Comparison of ENCODE assay signal across 16 cellular contexts in genomic region chr1:37892151-37893047, GRCh38. TPM values are rescaled to one million over a fixed set of nuclear protein-coding genes. Genes with fewer than 3 reads are reported as not detected.
DNase-seq lines count a peak whose midpoint lies in the region; ATAC-seq and TF ChIP-seq lines count a peak whose summit lies in the region.
"Had no signal": no experiment of that assay in that cellular context is flagged by ENCODE, and none has a peak within 500 bp of the region (broad histone marks: within the 10 kb centered on the region; RNA-seq: fewer than 3 reads in every experiment).

No MANE protein-coding gene starts in this region.

- peaks cover 35% of the 10 kb centered on the region for H3K36me3 Mint-ChIP-seq in activated T-cell treated with anti-CD3 and anti-CD28 coated beads, Interleukin-2, amount 50 U/mL, for 24 hours (ENCODE audit: low read depth)
- peaks cover 0 to 7% of the 10 kb centered on the region in 2 donors for H3K36me3 Mint-ChIP-seq in activated T-cell treated with anti-CD3 and anti-CD28 coated beads, Interleukin-2, amount 50 U/mL, for 72 hours (ENCODE audit: insufficient read depth in 2 of 2)

- no peak overlapping the region for H3K4me3 ChIP-seq in fibroblast of the aortic adventitia (ENCODE audit: low read depth, low read length)
- H3K4me3 ChIP-seq: lung had no signal

- H3K27ac Mint-ChIP-seq in activated T-cell treated with anti-CD3 and anti-CD28 coated beads, Interleukin-2, amount 50 U/mL, for 24 hours: peak overlapping the region; percentile 18
- H3K27ac Mint-ChIP-seq in activated T-cell treated with anti-CD3 and anti-CD28 coated beads, Interleukin-2, amount 50 U/mL, for 72 hours: no peak overlapping the region
- H3K27ac Mint-ChIP-seq: activated CD4-positive, alpha-beta T cell treated with anti-CD3 and anti-CD28 coated beads, Interleukin-2, amount 10 ng/mL, durations not matched to agents 24 days and 14 days; brain had no signal

- H3K4me3 Mint-ChIP-seq in activated T-cell treated with anti-CD3 and anti-CD28 coated beads, Interleukin-2, amount 50 U/mL, for 24 hours: no peak overlapping the region
- no peak overlapping the region for H3K4me3 Mint-ChIP-seq in activated T-cell treated with anti-CD3 and anti-CD28 coated beads, Interleukin-2, amount 50 U/mL, for 72 hours
- H3K4me3 Mint-ChIP-seq: activated CD4-positive, alpha-beta T cell treated with anti-CD3 and anti-CD28 coated beads, Interleukin-2, amount 10 ng/mL, durations not matched to agents 24 days and 14 days; brain had no signal

- H3K9me3 Mint-ChIP-seq in activated T-cell treated with anti-CD3 and anti-CD28 coated beads, Interleukin-2, amount 50 U/mL, for 24 hours: no peaks in the 10 kb centered on the region
- no peaks in the 10 kb centered on the region for H3K9me3 Mint-ChIP-seq in activated T-cell treated with anti-CD3 and anti-CD28 coated beads, Interleukin-2, amount 50 U/mL, for 72 hours
- H3K9me3 Mint-ChIP-seq: activated CD4-positive, alpha-beta T cell treated with anti-CD3 and anti-CD28 coated beads, Interleukin-2, amount 10 ng/mL, durations not matched to agents 24 days and 14 days; brain had no signal

- TF ChIP-seq CTCF in fibroblast of the aortic adventitia (IDR thresholded peaks at IDR 0.05; ENCODE audit: insufficient read depth, low read length): no peak

- peaks cover 7% of the 10 kb centered on the region for H3K4me1 Mint-ChIP-seq in activated T-cell treated with anti-CD3 and anti-CD28 coated beads, Interleukin-2, amount 50 U/mL, for 24 hours (ENCODE audit: low read depth)
- H3K4me1 Mint-ChIP-seq in activated T-cell treated with anti-CD3 and anti-CD28 coated beads, Interleukin-2, amount 50 U/mL, for 72 hours (ENCODE audit: low read depth): peaks cover 8% of the 10 kb centered on the region
- H3K4me1 Mint-ChIP-seq: activated CD4-positive, alpha-beta T cell treated with anti-CD3 and anti-CD28 coated beads, Interleukin-2, amount 10 ng/mL, durations not matched to agents 24 days and 14 days; brain had no signal

- no peak for ATAC-seq in activated T-cell treated with anti-CD3 and anti-CD28 coated beads, Interleukin-2, amount 50 U/mL, for 72 hours (replicated peaks in 1 of 2)
- ATAC-seq in GM18909 (IDR thresholded peaks at IDR 0.05; ENCODE audit: poor library complexity, unreplicated experiment): no peak

- DNase-seq in activated T-cell treated with anti-CD3 and anti-CD28 coated beads, Interleukin-2, amount 50 U/mL, for 24 hours: no peak
- DNase-seq in activated T-cell treated with anti-CD3 and anti-CD28 coated beads, Interleukin-2, amount 50 U/mL, for 72 hours: no peak
- DNase-seq in OCI-M1 (lab: John Stamatoyannopoulos, UW) (peak; percentile 32), fibroblast of the aortic adventitia (ENCODE audit: low read depth) (peak; percentile 15), stromal cell of bone marrow (ENCODE audit: low read depth) (peak; percentile 60), iPS-NIHi11 (ENCODE audit: low spot score) (no peak), NCI-H2081 treated with DMSO at 0.1 percent for 48 hours (lab: John Stamatoyannopoulos, UW) (no peak)
- DNase-seq: activated CD4-positive, alpha-beta T cell treated with anti-CD3 and anti-CD28 coated beads, Interleukin-2, amount 10 ng/mL, durations not matched to agents 24 days and 14 days; activated T-cell treated with anti-CD3 and anti-CD28 coated beads, Interleukin-2, amount 50 U/mL, for 48 hours; hypothalamus; NCI-H226; occipital lobe; stimulated activated CD4-positive, alpha-beta T cell treated with anti-CD3 and anti-CD28 coated beads, Interleukin-15, amount 100 ng/mL, for 24 hours had no signal

- H3K27me3 Mint-ChIP-seq in activated T-cell treated with anti-CD3 and anti-CD28 coated beads, Interleukin-2, amount 50 U/mL, for 24 hours: no peaks in the 10 kb centered on the region
- H3K27me3 Mint-ChIP-seq in activated T-cell treated with anti-CD3 and anti-CD28 coated beads, Interleukin-2, amount 50 U/mL, for 72 hours (ENCODE audit: low read depth): no peaks in the 10 kb centered on the region
- H3K27me3 Mint-ChIP-seq: activated CD4-positive, alpha-beta T cell treated with anti-CD3 and anti-CD28 coated beads, Interleukin-2, amount 10 ng/mL, durations not matched to agents 24 days and 14 days; brain had no signal

RNA-seq across cellular contexts. Expression of gene MTF1, which starts 33.0 kb away (rescaled TPM):
- total RNA-seq in activated T-cell treated with anti-CD3 and anti-CD28 coated beads, Interleukin-2, amount 50 U/mL, for 72 hours: 10 to 100 TPM; 26.8 to 28.1 TPM
- 4.7 and 7.4 TPM in 2 replicates for total RNA-seq in fibroblast of the aortic adventitia (ENCODE audit: low replicate concordance)

RNA-seq across cellular contexts. Expression of gene INPP5B, which starts 54.5 kb away (rescaled TPM):
- 10 to 100 TPM; 44.7 to 53.6 TPM for total RNA-seq in activated T-cell treated with anti-CD3 and anti-CD28 coated beads, Interleukin-2, amount 50 U/mL, for 72 hours
- 26.8 and 35.5 TPM in 2 replicates for total RNA-seq in fibroblast of the aortic adventitia (ENCODE audit: low replicate concordance)

Comparison
In these comparisons a context has a peak if more than half of its experiments do, and no peak if none do; other contexts are left out.
1. DNase-seq: peak in OCI-M1 (single experiment), fibroblast of the aortic adventitia (single experiment) and stromal cell of bone marrow (single experiment); none in activated T-cell treated with anti-CD3 and anti-CD28 coated beads, Interleukin-2, amount 50 U/mL, for 24 hours (single experiment), activated T-cell treated with anti-CD3 and anti-CD28 coated beads, Interleukin-2, amount 50 U/mL, for 72 hours (0 of 2), iPS-NIHi11 (single experiment) and NCI-H2081 treated with DMSO at 0.1 percent for 48 hours (single experiment).